Comparison of ENCODE assay signal across 18 cellular contexts in genomic region chr12:58665375-58665774, GRCh38.
"Had no signal": no experiment of that assay in that cellular context is flagged by ENCODE, and none has a peak within 500 bp of the region (broad histone marks: within the 10 kb centered on the region; RNA-seq: fewer than 3 reads in every experiment).

No MANE protein-coding gene starts in this region.

- H3K27me3 ChIP-seq: dorsolateral prefrontal cortex, esophagus muscularis mucosa, foreskin keratinocyte, gastroesophageal sphincter, heart left ventricle, hepatocyte, left lung had no signal

- H3K79me2 ChIP-seq: hepatocyte had no signal

- H3K36me3 ChIP-seq: esophagus muscularis mucosa, gastroesophageal sphincter, heart left ventricle, left lung, lower lobe of right lung had no signal

- H3K27me3 Mint-ChIP-seq: naive thymus-derived CD4-positive, alpha-beta T cell had no signal

- H3K9me3 ChIP-seq: esophagus muscularis mucosa, gastroesophageal sphincter, heart left ventricle, left lung, lower lobe of right lung had no signal

- H3K4me3 Mint-ChIP-seq: naive thymus-derived CD4-positive, alpha-beta T cell had no signal

- H3K27ac ChIP-seq: coronary artery, dorsolateral prefrontal cortex, esophagus muscularis mucosa, foreskin keratinocyte, gastroesophageal sphincter, heart left ventricle, hepatocyte, left lung, lower lobe of right lung had no signal

- H3K4me1 Mint-ChIP-seq: naive thymus-derived CD4-positive, alpha-beta T cell had no signal

- H3K27ac Mint-ChIP-seq: naive thymus-derived CD4-positive, alpha-beta T cell had no signal

- H3K4me3 ChIP-seq: coronary artery, dorsolateral prefrontal cortex, esophagus muscularis mucosa, gastroesophageal sphincter, heart left ventricle, hepatocyte, left lung, lower lobe of right lung had no signal

- H3K4me2 ChIP-seq: hepatocyte had no signal

- H3K36me3 Mint-ChIP-seq: naive thymus-derived CD4-positive, alpha-beta T cell had no signal

- H3K4me1 ChIP-seq: esophagus muscularis mucosa, gastroesophageal sphincter, heart left ventricle, left lung, lower lobe of right lung had no signal

- H2AFZ ChIP-seq: hepatocyte had no signal

- DNase-seq: dermis blood vessel endothelial cell; dorsolateral prefrontal cortex; effector CD4-positive, alpha-beta T cell; effector memory CD4-positive, alpha-beta T cell; foreskin keratinocyte; heart left ventricle; hypothalamus; left cardiac atrium; left lung; left ventricle myocardium superior; lower lobe of right lung; mesenchymal stem cell; midbrain; naive thymus-derived CD4-positive, alpha-beta T cell had no signal
